8 cellular contexts compared by ENCODE assay signal in the genomic region with DNA sequence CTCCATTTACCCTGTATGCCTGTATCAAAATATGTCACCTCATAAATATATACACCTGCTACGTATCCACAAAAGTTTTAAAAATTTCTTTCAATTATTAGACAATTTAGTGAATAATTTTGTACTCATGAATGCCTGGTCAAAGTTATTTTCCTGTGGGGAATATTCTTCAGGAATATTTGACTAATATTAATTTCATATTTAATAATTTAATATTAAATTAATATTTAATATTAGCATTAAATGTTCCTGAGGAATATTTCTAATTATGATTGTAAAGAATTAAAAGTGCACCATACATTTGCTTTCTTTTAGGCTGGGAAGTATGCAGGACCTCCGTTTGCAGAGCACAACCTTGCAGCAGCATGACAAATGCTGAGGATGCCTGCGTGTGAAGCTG.
"Had no signal": no experiment of that assay in that cellular context is flagged by ENCODE, and none has a peak within 500 bp of the region (broad histone marks: within the 10 kb centered on the region; RNA-seq: fewer than 3 reads in every experiment).

No MANE protein-coding gene starts in this region.

- H3K27ac ChIP-seq: GM23248, HL-60 had no signal

- H3K4me1 ChIP-seq: HAP-1 had no signal

- ATAC-seq: HCT116 had no signal

- DNase-seq: GM23248, GOT3, H7, HFFc6, IMR-90 had no signal

- H2AFZ ChIP-seq: GM23248 had no signal

- H3K4me3 Mint-ChIP-seq: HFFc6 had no signal

- H3K27ac Mint-ChIP-seq: HFFc6 had no signal

- H3K4me3 ChIP-seq: GM23248, HAP-1 had no signal

- H3K36me3 ChIP-seq: HAP-1 had no signal

- H3K9ac ChIP-seq: GM23248 had no signal
